ENCODE assay signal across 19 cellular contexts in the genomic region with DNA sequence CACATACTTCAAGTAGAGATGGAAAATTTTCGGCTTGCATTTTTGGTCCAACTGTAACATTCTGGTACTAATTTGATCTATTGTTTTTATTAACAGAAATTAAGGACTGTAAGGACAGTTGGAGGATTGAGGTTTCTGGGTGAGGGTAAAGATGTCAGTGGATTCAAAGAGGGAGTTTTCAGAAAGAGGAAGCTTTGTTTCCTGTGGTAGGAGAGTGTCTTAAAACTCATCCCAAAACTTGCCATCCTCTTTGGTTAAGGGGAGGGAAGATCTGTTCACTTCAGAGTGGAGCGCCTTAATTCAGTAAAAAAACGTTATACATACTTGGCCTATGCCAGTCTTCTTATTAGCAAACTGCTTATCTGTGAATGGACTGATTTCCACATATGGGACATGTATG. TPM values are rescaled to one million over a fixed set of nuclear protein-coding genes. Genes with fewer than 3 reads are reported as not detected.
DNase-seq lines count a peak whose midpoint lies in the region; ATAC-seq and TF ChIP-seq lines count a peak whose summit lies in the region.
"Had no signal": no experiment of that assay in that cellular context is flagged by ENCODE, and none has a peak within 500 bp of the region (broad histone marks: within the 10 kb centered on the region; RNA-seq: fewer than 3 reads in every experiment).

No MANE protein-coding gene starts in this region.

- TF ChIP-seq CTCF in OCI-LY3 (IDR thresholded peaks at IDR 0.05; ENCODE audit: low read depth, low read length) (no peak), right atrium auricular region (IDR thresholded peaks at IDR 0.05) (no peak)

- peaks cover 52% of the 10 kb centered on the region for H3K36me3 Mint-ChIP-seq in central memory CD8-positive, alpha-beta T cell (ENCODE audit: insufficient read depth)

- no peak for ATAC-seq in central memory CD8-positive, alpha-beta T cell (replicated peaks; ENCODE audit: extremely low read depth, poor library complexity, severe bottlenecking)
- ATAC-seq: lower lobe of right lung, WTC11 had no signal

- H2AFZ ChIP-seq in OCI-LY3 (ENCODE audit: low read depth, low read length), result no peak overlapping the region

- 0 out of 2 replicates have a peak overlapping the region, but pooled peaks have one; percentile 17 for H3K4me2 ChIP-seq in OCI-LY3 (ENCODE audit: low read length)

- H3K9me3 ChIP-seq in OCI-LY3 (ENCODE audit: insufficient read depth, low read length) (no peaks in the 10 kb centered on the region), right atrium auricular region (no peaks in the 10 kb centered on the region)
- H3K9me3 ChIP-seq: lower lobe of right lung, Peyer's patch had no signal

- H3K27ac Mint-ChIP-seq in central memory CD8-positive, alpha-beta T cell (ENCODE audit: low read depth), result peak overlapping the region; percentile 49
- H3K27ac Mint-ChIP-seq: endodermal cell, WTC11 had no signal

- H3K27me3 Mint-ChIP-seq in central memory CD8-positive, alpha-beta T cell, result no peaks in the 10 kb centered on the region

- no peaks in the 10 kb centered on the region for H4K20me1 ChIP-seq in OCI-LY3 (ENCODE audit: insufficient read depth, low read length)

- no peaks in the 10 kb centered on the region for H3K9me3 Mint-ChIP-seq in central memory CD8-positive, alpha-beta T cell
- H3K9me3 Mint-ChIP-seq: endodermal cell had no signal

- H3K9ac ChIP-seq in OCI-LY3 (ENCODE audit: low read length), result no peak overlapping the region

- no peak overlapping the region for H3K4me3 Mint-ChIP-seq in central memory CD8-positive, alpha-beta T cell
- H3K4me3 Mint-ChIP-seq: endodermal cell, WTC11 had no signal

- peaks cover 26% of the 10 kb centered on the region for H3K79me2 ChIP-seq in OCI-LY3 (ENCODE audit: low read length)

- H3K36me3 ChIP-seq in OCI-LY3 (replicated peaks; ENCODE audit: low read depth, low read length), result peaks cover 50% of the 10 kb centered on the region
- no peaks in the 10 kb centered on the region for H3K36me3 ChIP-seq in right atrium auricular region

- H3K4me1 ChIP-seq in OCI-LY3 (ENCODE audit: low read length) (peaks cover 10% of the 10 kb centered on the region), right atrium auricular region (no peaks in the 10 kb centered on the region)
- H3K4me1 ChIP-seq: lower lobe of right lung, Peyer's patch had no signal

- peak; percentile 45 to 51 for DNase-seq in AML-193 (lab: John Stamatoyannopoulos, UW)
- DNase-seq in CD1c-positive myeloid dendritic cell (ENCODE audit: extremely low spot score), result peak; percentile 18
- DNase-seq in central memory CD8-positive, alpha-beta T cell (ENCODE audit: low spot score in 2 of 2), result no peak
- no peak for DNase-seq in right atrium auricular region (ENCODE audit: low spot score)
- no peak for DNase-seq in NCI-H82 treated with DMSO at 0.1 percent for 48 hours (lab: John Stamatoyannopoulos, UW; ENCODE audit: unreplicated experiment)
- no peak for DNase-seq in NCI-H1092 (lab: John Stamatoyannopoulos, UW)
- no peak for DNase-seq in NCI-H1694 treated with DMSO at 0.1 percent for 48 hours (lab: John Stamatoyannopoulos, UW)
- DNase-seq: activated gamma-delta T cell, endodermal cell, HCEC 1CT, KG1, lower lobe of right lung, NCI-H1105 treated with DMSO at 0.1 percent for 48 hours, NCI-H69, Peyer's patch, substantia nigra, SW 1271 had no signal

- H3K27ac ChIP-seq in OCI-LY3 (ENCODE audit: low read length) (no peak overlapping the region), right atrium auricular region (no peak overlapping the region)
- H3K27ac ChIP-seq: lower lobe of right lung, Peyer's patch had no signal

- H3K4me3 ChIP-seq in OCI-LY3 (ENCODE audit: low read length), result no peak overlapping the region
- no peak overlapping the region for H3K4me3 ChIP-seq in right atrium auricular region
- H3K4me3 ChIP-seq: lower lobe of right lung, Peyer's patch had no signal

- peaks cover 40% of the 10 kb centered on the region for H3K4me1 Mint-ChIP-seq in central memory CD8-positive, alpha-beta T cell
- H3K4me1 Mint-ChIP-seq: endodermal cell, WTC11 had no signal

- H3K27me3 ChIP-seq in OCI-LY3 (ENCODE audit: low read depth, low read length) (no peaks in the 10 kb centered on the region), right atrium auricular region (no peaks in the 10 kb centered on the region)
- H3K27me3 ChIP-seq: Peyer's patch had no signal

RNA-seq across cellular contexts. Expression of a gene that starts 13.8 kb away (rescaled TPM):
- 1 to 10 TPM; 3.3 to 6.0 TPM for total RNA-seq in right atrium auricular region

RNA-seq across cellular contexts. Expression of a gene that starts 38.5 kb away (rescaled TPM):
- total RNA-seq in right atrium auricular region, result 1 to 10 TPM in 1 of 2 donors, under 1 TPM in 1; 0.82 to 1.1 TPM

Comparison
In these comparisons a context has a peak if more than half of its experiments do, and no peak if none do; other contexts are left out.
1. DNase-seq: peak in AML-193 (2 of 2) and CD1c-positive myeloid dendritic cell (single experiment); none in central memory CD8-positive, alpha-beta T cell (0 of 2), right atrium auricular region (single experiment), NCI-H82 treated with DMSO at 0.1 percent for 48 hours (single experiment), NCI-H1092 (single experiment) and NCI-H1694 treated with DMSO at 0.1 percent for 48 hours (single experiment).